31 cellular contexts compared by ENCODE assay signal in genomic region chr15:27672537-27672936, GRCh38.
"Had no signal": no experiment of that assay in that cellular context is flagged by ENCODE, and none has a peak within 500 bp of the region (broad histone marks: within the 10 kb centered on the region; RNA-seq: fewer than 3 reads in every experiment).

No MANE protein-coding gene starts in this region.

- H3K4me3 Mint-ChIP-seq: activated CD4-positive, alpha-beta memory T cell treated with anti-CD3 and anti-CD28 coated beads, Interleukin-2, amount 10 ng/mL, durations not matched to agents 7 days and 5 days; activated naive CD4-positive, alpha-beta T cell treated with anti-CD3 and anti-CD28 coated beads, Interleukin-2, amount 10 ng/mL, durations not matched to agents 7 days and 5 days; activated naive CD8-positive, alpha-beta T cell treated with anti-CD3 and anti-CD28 coated beads for 36 hours; activated T-cell treated with anti-CD3 and anti-CD28 coated beads, Interleukin-2, amount 50 U/mL, for 72 hours; T-cell had no signal

- FAIRE-seq: TTC549 had no signal

- ATAC-seq: activated T-cell treated with anti-CD3 and anti-CD28 coated beads, Interleukin-2, amount 50 U/mL, for 72 hours; Panc1; Right ventricle myocardium inferior; T-cell had no signal

- H3K9me3 ChIP-seq: breast epithelium had no signal

- H3K4me3 ChIP-seq: breast epithelium, SK-N-MC had no signal

- H3K4me1 Mint-ChIP-seq: activated CD4-positive, alpha-beta memory T cell treated with anti-CD3 and anti-CD28 coated beads, Interleukin-2, amount 10 ng/mL, durations not matched to agents 7 days and 5 days; activated naive CD4-positive, alpha-beta T cell treated with anti-CD3 and anti-CD28 coated beads, Interleukin-2, amount 10 ng/mL, durations not matched to agents 7 days and 5 days; activated naive CD8-positive, alpha-beta T cell treated with anti-CD3 and anti-CD28 coated beads for 36 hours; T-cell had no signal

- DNase-seq: activated CD4-positive, alpha-beta memory T cell treated with anti-CD3 and anti-CD28 coated beads, Interleukin-2, amount 10 ng/mL, durations not matched to agents 7 days and 5 days; activated CD4-positive, alpha-beta T cell treated with anti-CD3 and anti-CD28 coated beads, Interleukin-2, amount 50 U/mL, for 1 hour; activated CD4-positive, CD25-positive, alpha-beta regulatory T cell; activated gamma-delta T cell treated with Interleukin-2 at 50 U/mL for 16 hours; activated naive CD4-positive, alpha-beta T cell treated with anti-CD3 and anti-CD28 coated beads, Interleukin-2, amount 10 ng/mL, durations not matched to agents 7 days and 5 days; activated naive CD8-positive, alpha-beta T cell treated with anti-CD3 and anti-CD28 coated beads for 36 hours; activated T-cell treated with anti-CD3 and anti-CD28 coated beads for 4 hours; activated T-cell treated with anti-CD3 and anti-CD28 coated beads, Interleukin-2, amount 50 U/mL, for 72 hours; central memory CD4-positive, alpha-beta T cell; Karpas-422; MM.1S; NCI-H1105; NCI-H1436; NCI-H1694 treated with DMSO at 0.1 percent for 48 hours; NCI-H2029 treated with DMSO at 0.1 percent for 48 hours; NCI-H345; NCI-H510A; NCI-H526 treated with DMSO at 0.1 percent for 48 hours; NCI-H82; OCI-M1; RPMI8226; T-cell; T-helper 2 cell; T1000 had no signal

- H3K4me1 ChIP-seq: breast epithelium had no signal

- H3K27ac Mint-ChIP-seq: activated CD4-positive, alpha-beta memory T cell treated with anti-CD3 and anti-CD28 coated beads, Interleukin-2, amount 10 ng/mL, durations not matched to agents 7 days and 5 days; activated naive CD4-positive, alpha-beta T cell treated with anti-CD3 and anti-CD28 coated beads, Interleukin-2, amount 10 ng/mL, durations not matched to agents 7 days and 5 days; activated naive CD8-positive, alpha-beta T cell treated with anti-CD3 and anti-CD28 coated beads for 36 hours; activated T-cell treated with anti-CD3 and anti-CD28 coated beads, Interleukin-2, amount 50 U/mL, for 72 hours; activated T-helper 2 cell treated with anti-CD3 and anti-CD28 coated beads, Interferon-gamma antibody, Interleukin-2, Interleukin-4, amounts not matched to agents 10 μg/mL and 5 μg/mL and 100 μg/mL, durations not matched to agents 14 hours and 24 hours and 36 hours; T-cell had no signal

- H3K27me3 ChIP-seq: breast epithelium had no signal

- H3K27me3 Mint-ChIP-seq: activated CD4-positive, alpha-beta memory T cell treated with anti-CD3 and anti-CD28 coated beads, Interleukin-2, amount 10 ng/mL, durations not matched to agents 7 days and 5 days; activated naive CD4-positive, alpha-beta T cell treated with anti-CD3 and anti-CD28 coated beads, Interleukin-2, amount 10 ng/mL, durations not matched to agents 7 days and 5 days; activated naive CD8-positive, alpha-beta T cell treated with anti-CD3 and anti-CD28 coated beads for 36 hours; T-cell had no signal

- H3K36me3 Mint-ChIP-seq: activated naive CD4-positive, alpha-beta T cell treated with anti-CD3 and anti-CD28 coated beads, Interleukin-2, amount 10 ng/mL, durations not matched to agents 7 days and 5 days; activated naive CD8-positive, alpha-beta T cell treated with anti-CD3 and anti-CD28 coated beads for 36 hours; T-cell had no signal

- H3K36me3 ChIP-seq: breast epithelium had no signal

- H3K27ac ChIP-seq: breast epithelium, SK-N-MC, VCaP had no signal
